Comparison of ENCODE assay signal across 9 cellular contexts in the genomic region with DNA sequence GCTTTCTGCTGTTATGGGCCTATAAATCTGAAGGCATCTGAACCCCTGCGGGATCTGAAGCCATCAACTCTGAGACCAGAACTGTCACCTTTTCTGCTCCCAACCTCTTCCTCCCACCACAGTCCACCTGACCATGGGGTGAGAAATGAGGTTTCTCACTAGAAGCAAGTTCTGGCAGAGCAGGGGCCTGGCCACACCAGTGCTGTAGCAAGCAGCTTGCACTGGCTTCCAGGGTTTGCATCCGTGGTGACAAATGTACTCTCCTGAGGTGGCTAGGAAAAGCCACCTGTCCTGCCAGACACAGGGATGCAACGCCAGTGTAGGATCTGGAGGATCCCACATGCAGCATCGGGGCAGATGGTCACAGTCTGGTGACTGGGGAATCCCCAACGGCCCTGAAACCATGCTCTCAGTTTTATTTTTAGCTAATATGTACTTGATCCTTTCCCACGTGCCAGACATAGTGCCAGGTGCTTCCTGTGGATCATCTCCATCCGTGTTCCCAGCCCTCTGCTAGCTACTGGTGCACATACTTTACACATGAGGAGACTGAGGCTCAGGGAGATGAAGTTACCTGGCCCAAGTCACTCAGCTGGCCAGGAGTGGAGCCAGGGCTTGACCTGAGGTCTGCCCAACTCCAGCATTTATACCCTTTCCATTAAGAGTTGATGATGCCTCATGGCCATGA.
DNase-seq lines count a peak whose midpoint lies in the region; ATAC-seq, FAIRE-seq and TF ChIP-seq lines count a peak whose summit lies in the region.
"Had no signal": no experiment of that assay in that cellular context is flagged by ENCODE, and none has a peak within 500 bp of the region (broad histone marks: within the 10 kb centered on the region; RNA-seq: fewer than 3 reads in every experiment).

No MANE protein-coding gene starts in this region.

- peak overlapping the region; percentile 54 for H3K27ac ChIP-seq in caudate nucleus (ENCODE audit: low read depth, low read length)
- no peak overlapping the region for H3K27ac ChIP-seq in SJCRH30
- H3K27ac ChIP-seq: parathyroid adenoma had no signal

- peaks cover 22% of the 10 kb centered on the region for H3K4me1 Mint-ChIP-seq in Calu3 (ENCODE audit: low read depth, unreplicated experiment)

- no peaks in the 10 kb centered on the region for H3K27me3 Mint-ChIP-seq in Calu3 (ENCODE audit: unreplicated experiment)

- peaks cover 24% of the 10 kb centered on the region for H3K4me1 ChIP-seq in SJCRH30
- H3K4me1 ChIP-seq: parathyroid adenoma had no signal

- H3K36me3 Mint-ChIP-seq in Calu3 (ENCODE audit: insufficient read depth, unreplicated experiment): peaks cover 6% of the 10 kb centered on the region

- no peak for TF ChIP-seq POLR2A in GM12891 (IDR thresholded peaks at IDR 0.05; ENCODE audit: low read depth, low read length)

- CTCF ChIA-PET in Calu3 (lab: Charles Lee): no interaction called here

- no peaks in the 10 kb centered on the region for H3K36me3 ChIP-seq in SJCRH30

- no peak overlapping the region for H3K27ac Mint-ChIP-seq in Calu3 (ENCODE audit: unreplicated experiment)

- no peaks in the 10 kb centered on the region for H3K9me3 ChIP-seq in SJCRH30 (replicated peaks)

- no TSS peak for BruUV-seq in Calu3 (replicated peaks; lab: Mats Ljungman, UMichigan)

- H3K4me3 Mint-ChIP-seq in Calu3 (ENCODE audit: low read depth, unreplicated experiment): no peak overlapping the region

- no peaks in the 10 kb centered on the region for H3K27me3 ChIP-seq in SJCRH30

- no peaks in the 10 kb centered on the region for H3K9me3 Mint-ChIP-seq in Calu3 (ENCODE audit: low read depth, unreplicated experiment)

- intact Hi-C loops in Calu3 (cut with micrococcal nuclease; ENCODE audit: unreplicated experiment): loop anchor here (5.0 kb wide), 2 partner anchors 82 to 857 kb away; no protein-coding TSS in a partner anchor

- DNase-seq in GM12891 (ENCODE audit: insufficient read length, low spot score) (no peak), caudate nucleus (lab: John Stamatoyannopoulos, UW) (peak in 2 of 61 donors; percentile 42 to 79), SJCRH30 (no peak), AG08395 (ENCODE audit: low spot score) (no peak), Calu3 (no peak)
- no peak for DNase-seq in activated CD4-positive, alpha-beta T cell treated with anti-CD3 and anti-CD28 coated beads, Interleukin-2, amount 50 U/mL, for 4 hours

- TF ChIP-seq CTCF in Calu3 (IDR thresholded peaks at IDR 0.05; ENCODE audit: unreplicated experiment): no peak

- peak; percentile 96 for FAIRE-seq in GM12891 (lab: Jason Lieb, UNC)

- ATAC-seq in GM19455 (IDR thresholded peaks at IDR 0.05; ENCODE audit: unreplicated experiment): peak; percentile 52
- ATAC-seq in HG03139 (IDR thresholded peaks at IDR 0.05; ENCODE audit: unreplicated experiment): peak; percentile 42

- no peak overlapping the region for H3K4me3 ChIP-seq in SJCRH30

TF ChIP-seq in GM12891, 5 proteins besides CTCF, POLR2A, EP300 and RAD21:
- TF ChIP-seq POLR2AphosphoS5 (IDR thresholded peaks at IDR 0.05; ENCODE audit: low read depth, low read length) (no peak; the same call in 1 of the 2 replicates), SPI1 (IDR thresholded peaks at IDR 0.05; ENCODE audit: low read depth, low read length) (peak; percentile 49; the same call in 1 of the 2 replicates), PAX5 (IDR thresholded peaks at IDR 0.05; ENCODE audit: insufficient read depth, low read length, severe bottlenecking) (peak; percentile 98), TAF1 (IDR thresholded peaks at IDR 0.05; ENCODE audit: low read depth, low read length) (0 out of 2 replicates have a peak, but pooled peaks have one; percentile 16), POU2F2 (IDR thresholded peaks at IDR 0.05; ENCODE audit: low read depth, low read length) (no peak)
